Comparison of ENCODE assay signal across 27 cellular contexts in genomic region chr7:41013117-41013516, GRCh38.
"Had no signal": no experiment of that assay in that cellular context is flagged by ENCODE, and none has a peak within 500 bp of the region (broad histone marks: within the 10 kb centered on the region; RNA-seq: fewer than 3 reads in every experiment).

No MANE protein-coding gene starts in this region.

- H3K27me3 Mint-ChIP-seq: effector memory CD8-positive, alpha-beta T cell; progenitor cell of endocrine pancreas; type B pancreatic cell had no signal

- ATAC-seq: effector memory CD8-positive, alpha-beta T cell; left lobe of liver; naive thymus-derived CD4-positive, alpha-beta T cell; right lobe of liver had no signal

- H3K79me2 ChIP-seq: parathyroid adenoma had no signal

- H3K4me3 Mint-ChIP-seq: effector memory CD8-positive, alpha-beta T cell; naive thymus-derived CD4-positive, alpha-beta T cell; nephron; neural progenitor cell; type B pancreatic cell had no signal

- H3K27me3 ChIP-seq: esophagus squamous epithelium, neural progenitor cell, right lobe of liver, stomach, testis, tibial artery had no signal

- H3K27ac Mint-ChIP-seq: effector memory CD8-positive, alpha-beta T cell; naive thymus-derived CD4-positive, alpha-beta T cell; nephron; neural progenitor cell; progenitor cell of endocrine pancreas; type B pancreatic cell had no signal

- H3K9me3 ChIP-seq: esophagus squamous epithelium, right lobe of liver, testis, tibial artery had no signal

- H3K9ac ChIP-seq: neural progenitor cell, parathyroid adenoma had no signal

- DNase-seq: cortex of kidney; effector memory CD8-positive, alpha-beta T cell; erythroblast; esophagus squamous epithelium; kidney; mammary epithelial cell; mesendoderm; midbrain; naive thymus-derived CD4-positive, alpha-beta T cell; right lobe of liver; stimulated activated CD4-positive, alpha-beta T cell treated with anti-CD3 and anti-CD28 coated beads, Interleukin-12 subunit alpha, Interleukin-12 subunit beta, amount 100 ng/mL, for 4 hours; stimulated activated CD4-positive, alpha-beta T cell treated with anti-CD3 and anti-CD28 coated beads, Interleukin-1b, Interleukin-23, amount 100 ng/mL, for 48 hours; stimulated activated CD4-positive, alpha-beta T cell treated with anti-CD3 and anti-CD28 coated beads, Interleukin-4, amount 100 ng/mL, for 1 hour; stimulated activated CD8-positive, alpha-beta memory T cell treated with anti-CD3 and anti-CD28 coated beads, Interleukin-4, amount 100 ng/mL, for 48 hours; stimulated activated naive CD4-positive, alpha-beta T cell treated with Interleukin-2 at 50 U/mL for 16 hours; stomach; testis; tibial artery had no signal

- H3K9me3 Mint-ChIP-seq: nephron, type B pancreatic cell had no signal

- H3K4me2 ChIP-seq: neural progenitor cell, smooth muscle cell had no signal

- H3K4me1 ChIP-seq: neural progenitor cell, parathyroid adenoma, right lobe of liver, stomach, testis, tibial artery had no signal

- H3K4me3 ChIP-seq: esophagus squamous epithelium, neural progenitor cell, right lobe of liver, smooth muscle cell, stomach, testis, tibial artery had no signal

- FAIRE-seq: endometrium, frontal cortex, kidney had no signal

- H3K36me3 Mint-ChIP-seq: neural progenitor cell had no signal

- H2AFZ ChIP-seq: neural progenitor cell, parathyroid adenoma had no signal

- H3K27ac ChIP-seq: esophagus squamous epithelium, neural progenitor cell, parathyroid adenoma, right lobe of liver, stomach, testis, tibial artery had no signal

- H3K36me3 ChIP-seq: esophagus squamous epithelium, neural progenitor cell, right lobe of liver, stomach, tibial artery had no signal
